Comparison of ENCODE assay signal across 33 cellular contexts in the genomic region with DNA sequence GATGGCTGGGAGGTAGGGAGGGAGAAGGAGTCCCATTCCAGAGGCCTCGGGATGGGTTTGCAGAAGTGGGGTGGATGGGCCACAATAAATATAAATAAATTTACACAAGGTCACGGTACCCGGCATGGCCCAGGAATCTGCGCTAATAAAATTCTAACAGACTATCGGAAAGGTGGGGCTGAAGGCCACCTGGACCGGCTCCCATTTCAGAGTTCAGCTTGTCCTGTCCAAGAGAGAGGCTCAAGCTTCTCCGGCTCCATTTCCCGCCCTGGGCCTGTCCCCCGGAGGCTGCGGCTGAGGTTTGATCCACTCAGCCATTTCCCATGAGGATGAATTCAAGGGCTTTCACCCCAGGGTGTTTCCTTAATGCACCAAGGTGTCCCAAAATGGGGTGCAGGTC. TPM values are rescaled to one million over a fixed set of nuclear protein-coding genes. Genes with fewer than 3 reads are reported as not detected.
"Had no signal": no experiment of that assay in that cellular context is flagged by ENCODE, and none has a peak within 500 bp of the region (broad histone marks: within the 10 kb centered on the region; RNA-seq: fewer than 3 reads in every experiment).

No MANE protein-coding gene starts in this region.

- H3K9me3 ChIP-seq: gastrocnemius medialis, left ventricle myocardium inferior, lower lobe of right lung, neutrophil, stomach, tibial artery had no signal

- H3K4me3 ChIP-seq: dorsolateral prefrontal cortex, gastrocnemius medialis, left ventricle myocardium inferior, lower lobe of right lung, stomach, tibial artery had no signal

- H3K27ac Mint-ChIP-seq: natural killer cell; progenitor cell of endocrine pancreas; stimulated activated effector memory CD8-positive, alpha-beta T cell treated with anti-CD3 and anti-CD28 coated beads, Interleukin-12 subunit alpha, Interleukin-12 subunit beta, amount 100 ng/mL, for 72 hours; type B pancreatic cell had no signal

- H3K4me3 Mint-ChIP-seq: natural killer cell; stimulated activated effector memory CD8-positive, alpha-beta T cell treated with anti-CD3 and anti-CD28 coated beads, Interleukin-12 subunit alpha, Interleukin-12 subunit beta, amount 100 ng/mL, for 72 hours; type B pancreatic cell had no signal

- H3K27me3 Mint-ChIP-seq: type B pancreatic cell had no signal

- H3K36me3 Mint-ChIP-seq: natural killer cell; stimulated activated effector memory CD8-positive, alpha-beta T cell treated with anti-CD3 and anti-CD28 coated beads, Interleukin-12 subunit alpha, Interleukin-12 subunit beta, amount 100 ng/mL, for 72 hours; type B pancreatic cell had no signal

- H3K9me3 Mint-ChIP-seq: natural killer cell; stimulated activated effector memory CD8-positive, alpha-beta T cell treated with anti-CD3 and anti-CD28 coated beads, Interleukin-12 subunit alpha, Interleukin-12 subunit beta, amount 100 ng/mL, for 72 hours; type B pancreatic cell had no signal

- H3K4me1 ChIP-seq: gastrocnemius medialis, lower lobe of right lung, parathyroid adenoma, tibial artery had no signal

- H3K27me3 ChIP-seq: dorsolateral prefrontal cortex, gastrocnemius medialis, neutrophil, stomach had no signal

- FAIRE-seq: colon, islet of Langerhans had no signal

- H3K27ac ChIP-seq: dorsolateral prefrontal cortex, epithelial cell of prostate, left ventricle myocardium inferior, lower lobe of right lung, neutrophil, parathyroid adenoma, stomach, tibial artery had no signal

- H3K4me1 Mint-ChIP-seq: natural killer cell; stimulated activated effector memory CD8-positive, alpha-beta T cell treated with anti-CD3 and anti-CD28 coated beads, Interleukin-12 subunit alpha, Interleukin-12 subunit beta, amount 100 ng/mL, for 72 hours had no signal

- DNase-seq: central memory CD4-positive, alpha-beta T cell; dorsolateral prefrontal cortex; effector CD4-positive, alpha-beta T cell; foreskin fibroblast; gastrocnemius medialis; head of caudate nucleus; hippocampal formation; left cardiac atrium; left ventricle myocardium inferior; lower lobe of right lung; natural killer cell; stimulated activated CD4-positive, alpha-beta T cell treated with anti-CD3 and anti-CD28 coated beads, Interleukin-2, amount 100 ng/mL, for 24 hours; stimulated activated CD4-positive, alpha-beta T cell treated with anti-CD3 and anti-CD28 coated beads, Interleukin-4, amount 100 ng/mL, for 24 hours; stimulated activated naive CD4-positive, alpha-beta T cell treated with Interleukin-2 at 50 U/mL for 16 hours; stomach; tibial artery had no signal

- ATAC-seq: esophagus mucosa; left cardiac atrium; lower lobe of right lung; natural killer cell; stimulated activated effector memory CD8-positive, alpha-beta T cell treated with anti-CD3 and anti-CD28 coated beads, Interleukin-12 subunit alpha, Interleukin-12 subunit beta, amount 100 ng/mL, for 72 hours had no signal

- H3K36me3 ChIP-seq: gastrocnemius medialis, left ventricle myocardium inferior, lower lobe of right lung, neutrophil, stomach, tibial artery had no signal

RNA-seq across cellular contexts. Expression of a gene that starts 30.2 kb away (rescaled TPM):
- total RNA-seq: esophagus mucosa, gastrocnemius medialis, glomerular endothelial cell, kidney epithelial cell, left cardiac atrium, left ventricle myocardium inferior, lower lobe of right lung, mesenteric fat pad, natural killer cell, omental fat pad, sciatic nerve, skeletal muscle tissue, stomach, subcutaneous adipose tissue, urinary bladder had no signal
- polyA plus RNA-seq: stomach, urinary bladder had no signal
